Comparison of ENCODE assay signal across 14 cellular contexts in genomic region chr1:12472410-12472797, GRCh38.
DNase-seq lines count a peak whose midpoint lies in the region; ATAC-seq and TF ChIP-seq lines count a peak whose summit lies in the region.
"Had no signal": no experiment of that assay in that cellular context is flagged by ENCODE, and none has a peak within 500 bp of the region (broad histone marks: within the 10 kb centered on the region; RNA-seq: fewer than 3 reads in every experiment).

No MANE protein-coding gene starts in this region.

- intact Hi-C loops in heart right ventricle (cut with DNase I) = loop anchor here in 4 of 10 donors (5.0 to 10.0 kb wide), 2 partner anchors 35 to 142 kb away; partner anchors contain the start of gene DHRS3 (in 3 of the 4)
- intact Hi-C loops in right cardiac atrium (cut with DNase I) = loop anchor here in 2 of 4 donors (10.0 kb wide), 2 partner anchors 138 to 142 kb away; partner anchors contain the start of gene DHRS3 (in 1 of the 2)
- intact Hi-C loops in uterus (cut with DNase I; ENCODE audit: low total_unique reads) = no loop called here

- H3K4me3 ChIP-seq in heart right ventricle (no peak overlapping the region), right cardiac atrium (ENCODE audit: low read length) (no peak overlapping the region), uterus (no peak overlapping the region)
- H3K4me3 ChIP-seq: HAP-1, neural progenitor cell, SJSA1 had no signal

- ATAC-seq in heart right ventricle (no peak), right cardiac atrium (no peak)
- ATAC-seq in activated naive CD8-positive, alpha-beta T cell treated with anti-CD3 and anti-CD28 coated beads, Interleukin-2, amount 10 ng/mL, durations not matched to agents 7 days and 5 days (ENCODE audit: low read depth) = no peak
- no peak for ATAC-seq in natural killer cell treated with Interleukin-12 subunit alpha and Interleukin-12 subunit beta and Interleukin-15 and Interleukin-18, amount 100 ng/mL, for 72 hours

- WGBS in heart right ventricle, 2 donors = 86 to 87% methylated on average over 2 of the region's 2 CpGs
- 94% methylated on average over 2 of the region's 2 CpGs for WGBS in right cardiac atrium

- TF ChIP-seq POLR2A in uterus (IDR thresholded peaks at IDR 0.05) = no peak

- H3K4me3 Mint-ChIP-seq in activated naive CD8-positive, alpha-beta T cell treated with anti-CD3 and anti-CD28 coated beads, Interleukin-2, amount 10 ng/mL, durations not matched to agents 7 days and 5 days = peak overlapping the region; percentile 68
- H3K4me3 Mint-ChIP-seq in natural killer cell treated with Interleukin-12 subunit alpha and Interleukin-12 subunit beta and Interleukin-15 and Interleukin-18, amount 100 ng/mL, for 72 hours = peak overlapping the region; percentile 83
- H3K4me3 Mint-ChIP-seq: neural progenitor cell had no signal

- H3K36me3 ChIP-seq in heart right ventricle = peaks cover 0 to 17% (median 0%) of the 10 kb centered on the region in 9 donors
- H3K36me3 ChIP-seq in uterus = no peaks in the 10 kb centered on the region
- H3K36me3 ChIP-seq: HAP-1, neural progenitor cell, SJSA1 had no signal

- TF ChIP-seq CTCF in heart right ventricle (IDR thresholded peaks at IDR 0.05) (no peak), uterus (IDR thresholded peaks at IDR 0.05) (no peak)

- peaks cover 17 to 84% (median 74%) of the 10 kb centered on the region in 9 donors for H3K4me1 ChIP-seq in heart right ventricle
- peaks cover 23% of the 10 kb centered on the region for H3K4me1 ChIP-seq in right cardiac atrium (ENCODE audit: control insufficient read depth, insufficient read depth, low read length)
- peaks cover 17 to 28% of the 10 kb centered on the region in 2 donors for H3K4me1 ChIP-seq in uterus
- H3K4me1 ChIP-seq: neural progenitor cell had no signal

- H3K9me3 ChIP-seq in heart right ventricle = no peaks in the 10 kb centered on the region
- H3K9me3 ChIP-seq in right cardiac atrium (ENCODE audit: control insufficient read depth, low read length) = no peaks in the 10 kb centered on the region
- no peaks in the 10 kb centered on the region for H3K9me3 ChIP-seq in uterus
- H3K9me3 ChIP-seq: HAP-1, SJSA1 had no signal

- H3K27ac Mint-ChIP-seq in activated naive CD8-positive, alpha-beta T cell treated with anti-CD3 and anti-CD28 coated beads, Interleukin-2, amount 10 ng/mL, durations not matched to agents 7 days and 5 days = peak overlapping the region; percentile 94
- H3K27ac Mint-ChIP-seq in natural killer cell treated with Interleukin-12 subunit alpha and Interleukin-12 subunit beta and Interleukin-15 and Interleukin-18, amount 100 ng/mL, for 72 hours = peak overlapping the region; percentile 98 to 99

- H3K4me1 Mint-ChIP-seq in activated naive CD8-positive, alpha-beta T cell treated with anti-CD3 and anti-CD28 coated beads, Interleukin-2, amount 10 ng/mL, durations not matched to agents 7 days and 5 days = peaks cover 81% of the 10 kb centered on the region
- peaks cover 79 to 81% of the 10 kb centered on the region in 2 donors for H3K4me1 Mint-ChIP-seq in natural killer cell treated with Interleukin-12 subunit alpha and Interleukin-12 subunit beta and Interleukin-15 and Interleukin-18, amount 100 ng/mL, for 72 hours (ENCODE audit: low read depth in 2 of 2)

- DNase-seq in heart right ventricle (no peak), right cardiac atrium (no peak), uterus (no peak), SHP77 (lab: John Stamatoyannopoulos, UW) (no peak), superior temporal gyrus (ENCODE audit: extremely low spot score) (no peak), dedifferentiated amniotic fluid mesenchymal stem cell (ENCODE audit: extremely low spot score) (no peak)
- DNase-seq in activated naive CD8-positive, alpha-beta T cell treated with anti-CD3 and anti-CD28 coated beads, Interleukin-2, amount 10 ng/mL, durations not matched to agents 7 days and 5 days = no peak
- no peak for DNase-seq in natural killer cell treated with Interleukin-12 subunit alpha and Interleukin-12 subunit beta and Interleukin-15 and Interleukin-18, amount 100 ng/mL, for 72 hours (ENCODE audit: low spot score)
- DNase-seq: cortex of kidney; NCI-H1105 treated with DMSO at 0.1 percent for 48 hours; stimulated activated CD4-positive, alpha-beta T cell treated with anti-CD3 and anti-CD28 coated beads, Interleukin-12 subunit alpha, Interleukin-12 subunit beta, amount 100 ng/mL, for 4 hours had no signal

- H3K27ac ChIP-seq in heart right ventricle (peak overlapping the region in 7 of 10 donors; percentile 50 to 91 (median 76)), right cardiac atrium (ENCODE audit: low read length) (no peak overlapping the region), uterus (peak overlapping the region; percentile 72 to 80)
- H3K27ac ChIP-seq: neural progenitor cell, SJSA1 had no signal

- POLR2A ChIA-PET in activated naive CD8-positive, alpha-beta T cell treated with anti-CD3 and anti-CD28 coated beads, Interleukin-2, amount 10 ng/mL, durations not matched to agents 7 days and 5 days (lab: Charles Lee) = interaction anchor here (1.1 to 11.1 kb wide), 8 partner anchors 9 to 145 kb away, joined by 3 to 110 read pairs (median 11); partner anchors contain the start of gene DHRS3

- no peaks in the 10 kb centered on the region for H3K27me3 Mint-ChIP-seq in activated naive CD8-positive, alpha-beta T cell treated with anti-CD3 and anti-CD28 coated beads, Interleukin-2, amount 10 ng/mL, durations not matched to agents 7 days and 5 days
- no peaks in the 10 kb centered on the region for H3K27me3 Mint-ChIP-seq in natural killer cell treated with Interleukin-12 subunit alpha and Interleukin-12 subunit beta and Interleukin-15 and Interleukin-18, amount 100 ng/mL, for 72 hours

- no peaks in the 10 kb centered on the region for H3K27me3 ChIP-seq in heart right ventricle
- no peaks in the 10 kb centered on the region for H3K27me3 ChIP-seq in right cardiac atrium (ENCODE audit: control insufficient read depth, insufficient read depth)
- H3K27me3 ChIP-seq in uterus = no peaks in the 10 kb centered on the region
- H3K27me3 ChIP-seq: neural progenitor cell, SJSA1 had no signal

- H3K9me3 Mint-ChIP-seq in activated naive CD8-positive, alpha-beta T cell treated with anti-CD3 and anti-CD28 coated beads, Interleukin-2, amount 10 ng/mL, durations not matched to agents 7 days and 5 days = no peaks in the 10 kb centered on the region
- H3K9me3 Mint-ChIP-seq in natural killer cell treated with Interleukin-12 subunit alpha and Interleukin-12 subunit beta and Interleukin-15 and Interleukin-18, amount 100 ng/mL, for 72 hours = no peaks in the 10 kb centered on the region
- H3K9me3 Mint-ChIP-seq: neural progenitor cell had no signal

- peaks cover 20% of the 10 kb centered on the region for H3K36me3 Mint-ChIP-seq in activated naive CD8-positive, alpha-beta T cell treated with anti-CD3 and anti-CD28 coated beads, Interleukin-2, amount 10 ng/mL, durations not matched to agents 7 days and 5 days
- peaks cover 12% of the 10 kb centered on the region for H3K36me3 Mint-ChIP-seq in natural killer cell treated with Interleukin-12 subunit alpha and Interleukin-12 subunit beta and Interleukin-15 and Interleukin-18, amount 100 ng/mL, for 72 hours
